ENCODE assay signal across 20 cellular contexts in the genomic region with DNA sequence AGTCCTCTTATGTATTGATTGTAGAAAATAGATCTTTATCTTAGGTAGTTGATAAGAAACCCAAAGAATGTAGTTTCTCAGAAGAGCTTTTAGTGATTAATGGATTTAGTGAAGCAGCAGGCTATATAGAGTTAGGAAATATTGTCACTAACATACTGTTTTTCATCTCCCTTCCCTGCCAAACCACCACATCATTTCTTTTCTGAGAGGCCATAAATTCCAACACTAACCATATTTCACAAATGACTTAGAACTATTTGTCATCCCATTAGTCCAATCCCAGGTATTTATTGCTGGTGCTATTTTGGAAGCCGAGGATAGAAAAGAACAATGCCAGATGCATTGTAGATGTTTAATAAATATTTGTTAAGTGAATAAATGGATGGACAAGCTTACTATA.
DNase-seq lines count a peak whose midpoint lies in the region; ATAC-seq, FAIRE-seq and TF ChIP-seq lines count a peak whose summit lies in the region.
"Had no signal": no experiment of that assay in that cellular context is flagged by ENCODE, and none has a peak within 500 bp of the region (broad histone marks: within the 10 kb centered on the region; RNA-seq: fewer than 3 reads in every experiment).

No MANE protein-coding gene starts in this region.

- TF ChIP-seq POLR2A in HepG2 (IDR thresholded peaks at IDR 0.05; ENCODE audit: insufficient read depth in 1 of 2, low read depth in 2 of 2, low read length in 2 of 2): no peak

- H4K20me1 ChIP-seq in HepG2 (ENCODE audit: insufficient read depth, low read length): no peaks in the 10 kb centered on the region

- in situ Hi-C loops in HepG2 (cut with HindIII; ENCODE audit: extremely low pct_ligation_motif_present, low pct_unique_long_range_greater_than_20kb): no loop called here

- H3K36me3 ChIP-seq in Caco-2 (ENCODE audit: control insufficient read depth, insufficient read depth, low read length) (peaks cover 2% of the 10 kb centered on the region; the same call in 1 of the 2 replicates), HepG2 (replicated peaks in 1 of 2; ENCODE audit: control insufficient read depth in 1 of 2, insufficient read depth in 2 of 2, low read length in 2 of 2) (0 out of 5 replicates have a peak, but pooled peaks cover 0 to 1% of the 10 kb centered on the region in 2 experiments)

- CTCF ChIA-PET in Caco-2 (lab: Charles Lee) (no interaction called here), HepG2 (lab: Yijun Ruan, JAX; ENCODE audit: low intra/inter-chr PET ratio, low total read pairs) (no interaction called here)

- H3K9me3 Mint-ChIP-seq in Caco-2 (ENCODE audit: unreplicated experiment) (no peaks in the 10 kb centered on the region), HFFc6 (no peaks in the 10 kb centered on the region; the same call in 1 of the 2 replicates), nephron (peaks cover 10% of the 10 kb centered on the region)
- H3K9me3 Mint-ChIP-seq: T-helper 1 cell treated with Interleukin-12 subunit alpha and Interleukin-12 subunit beta and Interleukin-4 antibody, amounts not matched to agents 30 μg/mL and 1 μg/mL, for 36 hours had no signal

- H3K4me3 ChIP-seq in Caco-2 (ENCODE audit: low read depth, low read length): no peak overlapping the region
- no peak overlapping the region for H3K4me3 ChIP-seq in HepG2 (replicated peaks in 1 of 3; ENCODE audit: insufficient read depth in 1 of 3, low read depth in 2 of 3, low read length in 3 of 3)
- H3K4me3 ChIP-seq: MG63 had no signal

- 97% methylated on average over 1 of the region's 1 CpG for WGBS in HepG2 (ENCODE audit: low lambda C conversion rate)

- H3K4me1 ChIP-seq in Caco-2 (peaks cover 41% of the 10 kb centered on the region), HepG2 (ENCODE audit: insufficient read depth, low read length) (peaks cover 7% of the 10 kb centered on the region; the same call in 1 of the 2 replicates)

- no peak for ATAC-seq in GM19463 (IDR thresholded peaks at IDR 0.05; ENCODE audit: unreplicated experiment)
- no peak for ATAC-seq in HepG2

- H3K9ac ChIP-seq in HepG2 (ENCODE audit: insufficient read depth, low read depth, low read length): no peak overlapping the region

- peaks cover 6% of the 10 kb centered on the region; the same call in 1 of the 2 replicates for H3K9me3 ChIP-seq in Caco-2
- no peaks in the 10 kb centered on the region for H3K9me3 ChIP-seq in HepG2 (ENCODE audit: low read length)

- H3K27me3 Mint-ChIP-seq in Caco-2 (ENCODE audit: insufficient read depth, unreplicated experiment) (no peaks in the 10 kb centered on the region), HFFc6 (ENCODE audit: insufficient read depth) (peaks cover 4% of the 10 kb centered on the region), nephron (ENCODE audit: low read depth) (no peaks in the 10 kb centered on the region)

- H3K4me3 Mint-ChIP-seq in Caco-2 (ENCODE audit: unreplicated experiment) (no peak overlapping the region), HFFc6 (peak overlapping the region; percentile 1; the same call in 1 of the 2 replicates), nephron (no peak overlapping the region)
- H3K4me3 Mint-ChIP-seq: T-helper 1 cell treated with Interleukin-12 subunit alpha and Interleukin-12 subunit beta and Interleukin-4 antibody, amounts not matched to agents 30 μg/mL and 1 μg/mL, for 36 hours had no signal

- FAIRE-seq in HepG2 (lab: Jason Lieb, UNC): no peak
- FAIRE-seq: H1 had no signal

- BruUV-seq in Caco-2 (replicated peaks; lab: Mats Ljungman, UMichigan) (no TSS peak), HepG2 (replicated peaks; lab: Mats Ljungman, UMichigan) (no TSS peak)

- no peak overlapping the region for H3K4me2 ChIP-seq in HepG2 (ENCODE audit: low read depth, low read length)

- POLR2A ChIA-PET in Caco-2 (lab: Charles Lee) (no interaction called here), HepG2 (lab: Yijun Ruan, JAX) (no interaction called here)

- no peak for TF ChIP-seq RAD21 in HepG2 (CRISPR knock-in tag; IDR thresholded peaks at IDR 0.05)

- H3K27ac Mint-ChIP-seq in Caco-2 (ENCODE audit: unreplicated experiment): peak overlapping the region; percentile 71
- H3K27ac Mint-ChIP-seq in HFFc6: peak overlapping the region; percentile 60
- peak overlapping the region in 2 of 3 experiments; percentile 3 to 14 for H3K27ac Mint-ChIP-seq in nephron
- H3K27ac Mint-ChIP-seq: T-helper 1 cell treated with Interleukin-12 subunit alpha and Interleukin-12 subunit beta and Interleukin-4 antibody, amounts not matched to agents 30 μg/mL and 1 μg/mL, for 36 hours had no signal

- TF ChIP-seq CTCF in Caco-2 (IDR thresholded peaks at IDR 0.05; ENCODE audit: insufficient read depth in 1 of 2, low read depth in 1 of 2, low read length in 1 of 2, severe bottlenecking in 1 of 2, unreplicated experiment in 1 of 2) (no peak), HFFc6 (IDR thresholded peaks at IDR 0.05) (no peak), nephron (IDR thresholded peaks at IDR 0.05; ENCODE audit: unreplicated experiment in 3 of 3) (no peak), HepG2 (CRISPR knock-in tag; IDR thresholded peaks at IDR 0.05) (no peak)

- peak in 1 of 2 experiments; percentile 31 for DNase-seq in Caco-2
- DNase-seq in HFFc6: peak; percentile 33
- DNase-seq in amniotic epithelial cell (ENCODE audit: low read depth): peak; percentile 26
- DNase-seq in COR-L47 (lab: John Stamatoyannopoulos, UW): no peak
- no peak for DNase-seq in HepG2 (ENCODE audit: low spot score)
- DNase-seq in NCI-H510A treated with DMSO at 0.1 percent for 48 hours (lab: John Stamatoyannopoulos, UW): no peak
- DNase-seq: AML-193; IMR-90; MG63; NCI-H1048; NCI-H1436 treated with DMSO at 0.1 percent for 48 hours; NCI-H2029; NCI-H2171; NCI-H446; NK-92 treated with Interleukin-12 subunit alpha and Interleukin-12 subunit beta, amount 100 ng/mL, for 24 hours; SIG-M5 had no signal

- peaks cover 21% of the 10 kb centered on the region for H3K36me3 Mint-ChIP-seq in Caco-2 (ENCODE audit: insufficient read depth, unreplicated experiment)
- peaks cover 49% of the 10 kb centered on the region for H3K36me3 Mint-ChIP-seq in HFFc6 (ENCODE audit: low read depth)
- H3K36me3 Mint-ChIP-seq in nephron (ENCODE audit: low read depth): peaks cover 35% of the 10 kb centered on the region

- H3K27me3 ChIP-seq in Caco-2 (replicated peaks; ENCODE audit: control insufficient read depth, insufficient read depth, low read length) (no peaks in the 10 kb centered on the region), HepG2 (ENCODE audit: control insufficient read depth in 1 of 2, insufficient read depth in 2 of 2, low read length in 2 of 2) (no peaks in the 10 kb centered on the region)
- H3K27me3 ChIP-seq: MG63 had no signal

- TF ChIP-seq EP300 in HepG2 (IDR thresholded peaks at IDR 0.05; ENCODE audit: low read depth in 2 of 2, low read length in 2 of 2): no peak
- no peak for TF ChIP-seq EP300 in HepG2 (CRISPR knock-in tag; IDR thresholded peaks at IDR 0.05; ENCODE audit: borderline replicate concordance)

- no peak overlapping the region for H3K27ac ChIP-seq in HepG2 (ENCODE audit: extremely low read length, insufficient read depth, low read length)

- no peaks in the 10 kb centered on the region for H3K79me2 ChIP-seq in HepG2 (ENCODE audit: insufficient read depth, low read length)

- H3K4me1 Mint-ChIP-seq in Caco-2 (ENCODE audit: low read depth, unreplicated experiment) (peaks cover 25% of the 10 kb centered on the region), HFFc6 (ENCODE audit: low read depth) (peaks cover 63% of the 10 kb centered on the region), nephron (peaks cover 15% of the 10 kb centered on the region)

- no peak overlapping the region for H2AFZ ChIP-seq in HepG2 (ENCODE audit: low read length)

- intact Hi-C loops in Caco-2 (cut with micrococcal nuclease; ENCODE audit: unreplicated experiment) (loop anchor here (1.0 to 5.0 kb wide), 2 partner anchors 44 to 118 kb away; no protein-coding TSS in a partner anchor), HepG2 (cut with micrococcal nuclease; ENCODE audit: unreplicated experiment) (no loop called here)

TF ChIP-seq in HepG2, 621 proteins besides CTCF, POLR2A, EP300 and RAD21 (continues in another document):
- no peak for TF ChIP-seq KDM5A (IDR thresholded peaks at IDR 0.05; ENCODE audit: borderline replicate concordance, low read length)
- TF ChIP-seq, protein P1, sequence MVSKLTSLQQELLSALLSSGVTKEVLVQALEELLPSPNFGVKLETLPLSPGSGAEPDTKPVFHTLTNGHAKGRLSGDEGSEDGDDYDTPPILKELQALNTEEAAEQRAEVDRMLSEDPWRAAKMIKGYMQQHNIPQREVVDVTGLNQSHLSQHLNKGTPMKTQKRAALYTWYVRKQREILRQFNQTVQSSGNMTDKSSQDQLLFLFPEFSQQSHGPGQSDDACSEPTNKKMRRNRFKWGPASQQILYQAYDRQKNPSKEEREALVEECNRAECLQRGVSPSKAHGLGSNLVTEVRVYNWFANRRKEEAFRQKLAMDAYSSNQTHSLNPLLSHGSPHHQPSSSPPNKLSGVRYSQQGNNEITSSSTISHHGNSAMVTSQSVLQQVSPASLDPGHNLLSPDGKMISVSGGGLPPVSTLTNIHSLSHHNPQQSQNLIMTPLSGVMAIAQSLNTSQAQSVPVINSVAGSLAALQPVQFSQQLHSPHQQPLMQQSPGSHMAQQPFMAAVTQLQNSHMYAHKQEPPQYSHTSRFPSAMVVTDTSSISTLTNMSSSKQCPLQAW (CRISPR knock-in tag; IDR thresholded peaks at IDR 0.05): no peak
- TF ChIP-seq, protein P2, sequence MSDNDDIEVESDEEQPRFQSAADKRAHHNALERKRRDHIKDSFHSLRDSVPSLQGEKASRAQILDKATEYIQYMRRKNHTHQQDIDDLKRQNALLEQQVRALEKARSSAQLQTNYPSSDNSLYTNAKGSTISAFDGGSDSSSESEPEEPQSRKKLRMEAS (IDR thresholded peaks at IDR 0.05): no peak

Comparison
In these comparisons a context has a peak if more than half of its experiments do, and no peak if none do; other contexts are left out.
1. DNase-seq: peak in HFFc6 (single experiment) and amniotic epithelial cell (single experiment); none in COR-L47 (single experiment), HepG2 (single experiment) and NCI-H510A treated with DMSO at 0.1 percent for 48 hours (single experiment).
2. H3K27ac Mint-ChIP-seq: peak in every context shown above with its lines; median percentile 71 in Caco-2; 60 in HFFc6; 8 in nephron.